Comparison of ENCODE assay signal across 30 cellular contexts in genomic region chr2:65156041-65156440, GRCh38.
"Had no signal": no experiment of that assay in that cellular context is flagged by ENCODE, and none has a peak within 500 bp of the region (broad histone marks: within the 10 kb centered on the region; RNA-seq: fewer than 3 reads in every experiment).

No MANE protein-coding gene starts in this region.

- H3K4me3 ChIP-seq: neural progenitor cell, ovary, psoas muscle, skin epidermis, smooth muscle cell, spleen, suprapubic skin, testis, tibial artery, transverse colon, upper lobe of left lung, vagina had no signal

- H3K4me2 ChIP-seq: neural progenitor cell, smooth muscle cell had no signal

- H3K9me3 Mint-ChIP-seq: natural killer cell; nephron; stimulated activated memory B cell treated with anti-CD40 and anti-IgM and Interleukin-4, amounts not matched to agents 10 μg/mL and 1 μg/mL and 100 μg/mL, for 72 hours; stimulated activated naive CD8-positive, alpha-beta T cell treated with anti-CD3 and anti-CD28 coated beads, Interleukin-15, amount 100 ng/mL, for 72 hours had no signal

- H3K36me3 ChIP-seq: neural progenitor cell, ovary, spleen, suprapubic skin, tibial artery, transverse colon, upper lobe of left lung, vagina had no signal

- DNase-seq: natural killer cell; occipital lobe; ovary; posterior cingulate gyrus; psoas muscle; right cardiac atrium; spleen; stimulated activated CD4-positive, alpha-beta T cell treated with anti-CD3 and anti-CD28 coated beads, Interleukin-12 subunit alpha, Interleukin-12 subunit beta, amount 100 ng/mL, for 4 hours; stimulated activated CD4-positive, alpha-beta T cell treated with anti-CD3 and anti-CD28 coated beads, Interleukin-1b, Interleukin-23, amount 100 ng/mL, for 48 hours; stimulated activated CD4-positive, alpha-beta T cell treated with anti-CD3 and anti-CD28 coated beads, Interleukin-4, amount 100 ng/mL, for 1 hour; stimulated activated CD4-positive, alpha-beta T cell treated with anti-CD3 and anti-CD28 coated beads, Interleukin-4, amount 100 ng/mL, for 4 hours; stimulated activated CD8-positive, alpha-beta memory T cell treated with anti-CD3 and anti-CD28 coated beads, Interleukin-4, amount 100 ng/mL, for 48 hours; stimulated activated naive CD4-positive, alpha-beta T cell; stimulated activated naive CD8-positive, alpha-beta T cell treated with anti-CD3 and anti-CD28 coated beads, Interleukin-15, amount 100 ng/mL, for 72 hours; stimulated activated naive CD8-positive, alpha-beta T cell treated with anti-CD3 and anti-CD28 coated beads, Interleukin-15, Interleukin-2, amounts not matched to agents 100 U/mL and 50 U/mL, for 24 hours; substantia nigra; testis; tibial artery; transverse colon; upper lobe of left lung had no signal

- H3K36me3 Mint-ChIP-seq: natural killer cell; neural progenitor cell; stimulated activated memory B cell treated with anti-CD40 and anti-IgM and Interleukin-4, amounts not matched to agents 10 μg/mL and 1 μg/mL and 100 μg/mL, for 72 hours had no signal

- H3K9ac ChIP-seq: neural progenitor cell, parathyroid adenoma had no signal

- H3K79me2 ChIP-seq: parathyroid adenoma had no signal

- H3K9me3 ChIP-seq: ovary, psoas muscle, spleen, suprapubic skin, testis, tibial artery, transverse colon, upper lobe of left lung, vagina had no signal

- H3K27me3 Mint-ChIP-seq: progenitor cell of endocrine pancreas; stimulated activated naive CD8-positive, alpha-beta T cell treated with anti-CD3 and anti-CD28 coated beads, Interleukin-15, amount 100 ng/mL, for 72 hours had no signal

- H3K4me3 Mint-ChIP-seq: natural killer cell; nephron; neural progenitor cell; stimulated activated memory B cell treated with anti-CD40 and anti-IgM and Interleukin-4, amounts not matched to agents 10 μg/mL and 1 μg/mL and 100 μg/mL, for 72 hours; stimulated activated naive CD8-positive, alpha-beta T cell treated with anti-CD3 and anti-CD28 coated beads, Interleukin-15, amount 100 ng/mL, for 72 hours had no signal

- ATAC-seq: natural killer cell; psoas muscle; right cardiac atrium; sciatic nerve; stimulated activated memory B cell treated with anti-CD40 and anti-IgM and Interleukin-4, amounts not matched to agents 10 μg/mL and 1 μg/mL and 100 μg/mL, for 72 hours; stimulated activated naive CD8-positive, alpha-beta T cell treated with anti-CD3 and anti-CD28 coated beads, Interleukin-15, amount 100 ng/mL, for 72 hours; stimulated activated naive CD8-positive, alpha-beta T cell treated with anti-CD3 and anti-CD28 coated beads, Interleukin-15, Interleukin-2, amounts not matched to agents 100 U/mL and 50 U/mL, for 24 hours had no signal

- H3K4me1 ChIP-seq: neural progenitor cell, parathyroid adenoma, psoas muscle, suprapubic skin, tibial artery, vagina had no signal

- H3K27me3 ChIP-seq: neural progenitor cell, ovary, spleen, suprapubic skin, testis, tibial artery, transverse colon, upper lobe of left lung, vagina had no signal

- H2AFZ ChIP-seq: neural progenitor cell, parathyroid adenoma had no signal

- H3K27ac Mint-ChIP-seq: natural killer cell; neural progenitor cell; progenitor cell of endocrine pancreas; stimulated activated memory B cell treated with anti-CD40 and anti-IgM and Interleukin-4, amounts not matched to agents 10 μg/mL and 1 μg/mL and 100 μg/mL, for 72 hours; stimulated activated naive CD8-positive, alpha-beta T cell treated with anti-CD3 and anti-CD28 coated beads, Interleukin-15, amount 100 ng/mL, for 72 hours had no signal

- H3K27ac ChIP-seq: neural progenitor cell, ovary, parathyroid adenoma, psoas muscle, skin epidermis, spleen, suprapubic skin, testis, tibial artery, transverse colon, upper lobe of left lung, vagina had no signal
